Comparison of ENCODE assay signal across 13 cellular contexts in the genomic region with DNA sequence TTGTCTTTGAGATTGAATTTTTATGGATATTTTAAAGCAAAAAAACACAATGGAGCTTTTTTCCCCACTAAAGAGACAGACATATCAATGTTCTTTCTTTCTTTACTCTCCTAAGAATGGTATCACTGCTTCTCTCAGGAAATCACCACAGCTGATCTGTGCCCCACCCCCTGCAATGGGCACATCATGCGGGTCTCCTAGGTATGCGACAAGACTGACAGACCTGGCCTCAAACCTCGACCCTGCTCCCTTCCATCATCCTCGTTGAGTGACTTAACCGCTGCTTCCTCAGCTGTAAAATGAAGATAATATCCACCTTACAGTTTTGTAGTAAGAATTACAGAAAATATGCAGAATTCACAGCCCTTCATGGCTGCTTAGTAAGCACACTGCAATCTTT. TPM values are rescaled to one million over a fixed set of nuclear protein-coding genes. Genes with fewer than 3 reads are reported as not detected.
DNase-seq lines count a peak whose midpoint lies in the region; ATAC-seq and TF ChIP-seq lines count a peak whose summit lies in the region.
"Had no signal": no experiment of that assay in that cellular context is flagged by ENCODE, and none has a peak within 500 bp of the region (broad histone marks: within the 10 kb centered on the region; RNA-seq: fewer than 3 reads in every experiment).

No MANE protein-coding gene starts in this region.

- H3K9me3 ChIP-seq in smooth muscle cell (replicated peaks; ENCODE audit: low read depth) = no peaks in the 10 kb centered on the region
- H3K9me3 ChIP-seq: upper lobe of left lung had no signal

- H3K4me1 Mint-ChIP-seq in activated CD4-positive, alpha-beta T cell treated with anti-CD3 and anti-CD28 coated beads, Interleukin-2, amount 10 ng/mL, durations not matched to agents 24 days and 14 days = peaks cover 88% of the 10 kb centered on the region
- H3K4me1 Mint-ChIP-seq in central memory CD8-positive, alpha-beta T cell = peaks cover 70% of the 10 kb centered on the region

- H3K9ac ChIP-seq in smooth muscle cell (ENCODE audit: low read depth) = no peak overlapping the region

- H2AFZ ChIP-seq in smooth muscle cell (ENCODE audit: low read depth) = no peak overlapping the region

- H3K27me3 Mint-ChIP-seq in activated CD4-positive, alpha-beta T cell treated with anti-CD3 and anti-CD28 coated beads, Interleukin-2, amount 10 ng/mL, durations not matched to agents 24 days and 14 days = no peaks in the 10 kb centered on the region
- peaks cover 23% of the 10 kb centered on the region for H3K27me3 Mint-ChIP-seq in central memory CD8-positive, alpha-beta T cell

- no peaks in the 10 kb centered on the region for H3K36me3 ChIP-seq in smooth muscle cell (ENCODE audit: low read depth)
- H3K36me3 ChIP-seq: upper lobe of left lung had no signal

- ATAC-seq in GM19438 (IDR thresholded peaks at IDR 0.05; ENCODE audit: low read depth, unreplicated experiment) = peak; percentile 7
- peak; percentile 8 for ATAC-seq in HG03280 (IDR thresholded peaks at IDR 0.05; ENCODE audit: unreplicated experiment)
- ATAC-seq in central memory CD8-positive, alpha-beta T cell (replicated peaks; ENCODE audit: extremely low read depth, poor library complexity, severe bottlenecking) = no peak
- ATAC-seq in HG02571 (IDR thresholded peaks at IDR 0.05; ENCODE audit: unreplicated experiment) = no peak
- ATAC-seq: left colon had no signal

- peaks cover 95% of the 10 kb centered on the region for H4K20me1 ChIP-seq in smooth muscle cell (ENCODE audit: low read depth)

- peaks cover 64% of the 10 kb centered on the region for H3K79me2 ChIP-seq in smooth muscle cell (ENCODE audit: low read depth)

- 77% methylated on average over 5 of the region's 5 CpGs for WGBS in smooth muscle cell (ENCODE audit: low lambda C conversion rate)

- peaks cover 4% of the 10 kb centered on the region for H3K9me3 Mint-ChIP-seq in activated CD4-positive, alpha-beta T cell treated with anti-CD3 and anti-CD28 coated beads, Interleukin-2, amount 10 ng/mL, durations not matched to agents 24 days and 14 days
- no peaks in the 10 kb centered on the region for H3K9me3 Mint-ChIP-seq in central memory CD8-positive, alpha-beta T cell

- H3K27ac Mint-ChIP-seq in activated CD4-positive, alpha-beta T cell treated with anti-CD3 and anti-CD28 coated beads, Interleukin-2, amount 10 ng/mL, durations not matched to agents 24 days and 14 days = peak overlapping the region; percentile 90
- peak overlapping the region; percentile 60 for H3K27ac Mint-ChIP-seq in central memory CD8-positive, alpha-beta T cell (ENCODE audit: low read depth)

- no peak for TF ChIP-seq CTCF in smooth muscle cell (IDR thresholded peaks at IDR 0.05; ENCODE audit: borderline replicate concordance, insufficient read depth, poor library complexity, severe bottlenecking)

- H3K4me1 ChIP-seq in smooth muscle cell (ENCODE audit: low read depth) = peaks cover 17% of the 10 kb centered on the region
- H3K4me1 ChIP-seq: upper lobe of left lung had no signal

- H3K36me3 Mint-ChIP-seq in activated CD4-positive, alpha-beta T cell treated with anti-CD3 and anti-CD28 coated beads, Interleukin-2, amount 10 ng/mL, durations not matched to agents 24 days and 14 days (ENCODE audit: low read depth) = peaks cover 43% of the 10 kb centered on the region
- H3K36me3 Mint-ChIP-seq in central memory CD8-positive, alpha-beta T cell (ENCODE audit: insufficient read depth) = peaks cover 5% of the 10 kb centered on the region

- intact Hi-C loops in activated CD4-positive, alpha-beta T cell treated with anti-CD3 and anti-CD28 coated beads, Interleukin-2, amount 10 ng/mL, durations not matched to agents 24 days and 14 days (cut with micrococcal nuclease) = no loop called here

- H3K4me3 ChIP-seq in smooth muscle cell = no peak overlapping the region
- H3K4me3 ChIP-seq: upper lobe of left lung had no signal

- H3F3A ChIP-seq in smooth muscle cell (ENCODE audit: low read depth) = peaks cover 4% of the 10 kb centered on the region

- no peak overlapping the region for H3K4me2 ChIP-seq in smooth muscle cell

- peak overlapping the region; percentile 81 for H3K4me3 Mint-ChIP-seq in activated CD4-positive, alpha-beta T cell treated with anti-CD3 and anti-CD28 coated beads, Interleukin-2, amount 10 ng/mL, durations not matched to agents 24 days and 14 days
- peak overlapping the region; percentile 45 for H3K4me3 Mint-ChIP-seq in central memory CD8-positive, alpha-beta T cell

- H3K27ac ChIP-seq in smooth muscle cell (ENCODE audit: low read depth) = no peak overlapping the region
- H3K27ac ChIP-seq: epithelial cell of prostate, upper lobe of left lung had no signal

- no peaks in the 10 kb centered on the region for H3K27me3 ChIP-seq in smooth muscle cell (ENCODE audit: low read depth)
- H3K27me3 ChIP-seq: upper lobe of left lung had no signal

- peak; percentile 69 for DNase-seq in activated CD4-positive, alpha-beta T cell treated with anti-CD3 and anti-CD28 coated beads, Interleukin-2, amount 10 ng/mL, durations not matched to agents 24 days and 14 days
- DNase-seq in activated CD4-positive, alpha-beta T cell treated with anti-CD3 and anti-CD28 coated beads, Interleukin-2, amount 50 U/mL, for 4 hours = no peak
- no peak for DNase-seq in central memory CD8-positive, alpha-beta T cell (ENCODE audit: low spot score in 2 of 2)
- DNase-seq in smooth muscle cell (lab: John Stamatoyannopoulos, UW; ENCODE audit: unreplicated experiment) (no peak), NCI-H2196 treated with DMSO at 0.1 percent for 48 hours (lab: John Stamatoyannopoulos, UW; ENCODE audit: unreplicated experiment) (no peak)
- DNase-seq: activated CD4-positive, CD25-positive, alpha-beta regulatory T cell treated with anti-CD3 and anti-CD28 coated beads, Interleukin-2, amount 50 U/mL, for 72 hours; left colon; NCI-H2081; upper lobe of left lung had no signal

RNA-seq across cellular contexts. Expression of gene LEF1, which starts 58.3 kb away (rescaled TPM):
- total RNA-seq in activated CD4-positive, alpha-beta T cell treated with anti-CD3 and anti-CD28 coated beads, Interleukin-2, amount 10 ng/mL, durations not matched to agents 24 days and 14 days = 131 and 141 TPM in 2 replicates
- total RNA-seq in smooth muscle cell = 82.1 and 96.2 TPM in 2 replicates
- 66.9 and 87.3 TPM in 2 replicates for polyA plus RNA-seq in smooth muscle cell

Comparison
In these comparisons a context has a peak if more than half of its experiments do, and no peak if none do; other contexts are left out.
1. ATAC-seq: peak in GM19438 (single experiment) and HG03280 (single experiment); none in central memory CD8-positive, alpha-beta T cell (single experiment) and HG02571 (single experiment).